In the genomic region with DNA sequence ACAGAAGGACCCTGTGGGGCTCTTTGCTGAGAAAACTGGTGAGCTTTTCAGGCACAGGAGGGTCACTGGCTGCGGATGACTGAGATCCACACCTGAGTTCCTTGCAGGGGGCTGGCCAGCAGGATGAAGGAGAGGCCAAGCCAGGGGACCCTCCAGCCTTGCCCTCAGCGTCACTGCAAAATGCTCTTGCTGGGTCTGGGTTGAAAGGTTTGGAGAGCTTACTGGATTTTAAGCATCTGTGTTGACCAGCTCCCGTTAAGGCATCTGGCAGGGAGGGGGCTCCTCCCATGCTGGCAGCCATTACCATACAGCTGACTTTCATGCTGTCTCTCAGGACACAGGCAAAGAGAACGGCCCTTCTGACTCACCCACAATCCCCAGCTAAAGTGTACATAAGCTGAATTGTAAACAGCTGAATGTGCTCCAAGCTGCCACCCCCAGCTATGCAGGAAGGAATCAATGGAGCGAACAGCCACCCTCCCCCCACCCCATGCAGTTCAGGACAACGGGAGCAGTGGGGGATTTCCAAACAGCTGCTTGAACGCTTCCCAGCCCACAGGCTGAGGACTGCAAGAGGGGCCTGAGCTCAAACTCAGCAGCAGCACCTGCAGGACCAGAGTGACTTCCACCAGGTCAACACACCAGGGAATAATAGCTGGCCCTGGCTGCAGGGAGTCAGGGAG, we compare ENCODE assay signal across 8 cellular contexts. TPM values are rescaled to one million over a fixed set of nuclear protein-coding genes. Genes with fewer than 3 reads are reported as not detected.
DNase-seq lines count a peak whose midpoint lies in the region; ATAC-seq and TF ChIP-seq lines count a peak whose summit lies in the region.

No MANE protein-coding gene starts in this region.

- ATAC-seq in HG02763 (IDR thresholded peaks at IDR 0.05; ENCODE audit: unreplicated experiment) (no peak), GM19397 (IDR thresholded peaks at IDR 0.05; ENCODE audit: unreplicated experiment) (no peak)

- TF ChIP-seq CTCF in AG10803 (conservative IDR thresholded peaks at IDR 0.05; ENCODE audit: low read length) (no peak), osteocyte (IDR thresholded peaks at IDR 0.05) (no peak)

- H3K4me3 ChIP-seq in AG10803 (ENCODE audit: low read length): peak overlapping the region; percentile 23

- H3K4me1 Mint-ChIP-seq in osteocyte (ENCODE audit: unreplicated experiment): peaks cover 98% of the 10 kb centered on the region

- H3K9me3 Mint-ChIP-seq in osteocyte (ENCODE audit: unreplicated experiment): no peaks in the 10 kb centered on the region

- no peaks in the 10 kb centered on the region for H3K27me3 Mint-ChIP-seq in osteocyte (ENCODE audit: unreplicated experiment)

- peak overlapping the region; percentile 85 for H3K27ac Mint-ChIP-seq in osteocyte (ENCODE audit: unreplicated experiment)

- peaks cover 37% of the 10 kb centered on the region for H3K36me3 Mint-ChIP-seq in osteocyte (ENCODE audit: unreplicated experiment)

- peak overlapping the region; percentile 58 for H3K4me3 Mint-ChIP-seq in osteocyte (ENCODE audit: unreplicated experiment)

- DNase-seq in AG10803 (ENCODE audit: low read depth) (peak; percentile 98), NAMALWA (ENCODE audit: low spot score) (peak; percentile 21), SW 1271 (lab: John Stamatoyannopoulos, UW) (peak; percentile 45 to 78), globus pallidus (ENCODE audit: low spot score) (peak; percentile 88), osteocyte (ENCODE audit: extremely low spot score, unreplicated experiment) (peak; percentile 87), germinal center (ENCODE audit: low spot score) (no peak)

RNA-seq across cellular contexts. Expression of a gene that starts 21.3 kb away (rescaled TPM):
- total RNA-seq in osteocyte: 0.35 TPM in 1 of 2 replicates, not detected in the other
